13 cellular contexts compared by ENCODE assay signal in the genomic region with DNA sequence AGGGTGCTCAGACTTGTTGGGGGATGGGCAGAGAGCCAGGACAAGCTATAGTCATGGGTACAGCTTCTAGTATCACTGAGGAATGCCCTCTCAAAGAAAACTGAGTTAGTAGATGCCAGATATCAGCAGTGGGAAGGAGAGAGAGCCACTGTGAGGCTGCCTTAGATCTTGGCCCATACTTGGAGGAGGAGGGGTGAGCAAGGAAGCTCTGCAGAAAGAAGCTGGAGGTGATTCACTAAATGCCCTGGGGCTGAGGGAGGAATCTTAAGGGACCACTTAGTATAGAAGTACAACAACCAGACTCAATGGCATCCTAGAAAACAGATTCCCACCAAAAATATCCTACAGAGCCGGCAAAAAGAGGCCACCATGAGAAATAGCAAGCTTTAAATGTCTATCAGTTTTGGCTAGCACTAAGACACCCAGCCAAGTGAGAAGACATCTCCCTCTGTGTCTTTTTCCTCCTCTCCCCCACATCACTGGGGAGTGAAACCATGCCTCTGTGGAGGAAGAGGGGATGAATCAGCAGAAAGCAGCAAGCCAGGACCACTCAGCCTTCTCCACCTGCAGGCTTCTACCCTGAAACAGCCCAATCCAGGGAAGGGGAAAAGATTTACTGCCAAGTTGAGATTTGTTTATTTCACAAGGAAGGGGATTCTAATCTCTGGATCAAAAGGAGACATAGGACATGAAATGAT.
A peak's percentile ranks its signal among the peaks of the same experiment; 100 is the strongest.
DNase-seq lines count a peak whose midpoint lies in the region; ATAC-seq and TF ChIP-seq lines count a peak whose summit lies in the region.
"Had no signal": no experiment of that assay in that cellular context is flagged by ENCODE, and none has a peak within 500 bp of the region (broad histone marks: within the 10 kb centered on the region; RNA-seq: fewer than 3 reads in every experiment).

No MANE protein-coding gene starts in this region.

- H3K9me3 Mint-ChIP-seq in activated T-cell treated with anti-CD3 and anti-CD28 coated beads, Interleukin-2, amount 50 U/mL, for 72 hours, result peaks cover 5 to 13% of the 10 kb centered on the region in 2 donors
- H3K9me3 Mint-ChIP-seq in activated naive CD8-positive, alpha-beta T cell treated with anti-CD3 and anti-CD28 coated beads, Interleukin-2, amount 50 U/mL, for 24 hours, result peaks cover 13% of the 10 kb centered on the region

- H3K36me3 Mint-ChIP-seq in activated T-cell treated with anti-CD3 and anti-CD28 coated beads, Interleukin-2, amount 50 U/mL, for 72 hours (ENCODE audit: insufficient read depth in 2 of 2), result peaks cover 5 to 12% of the 10 kb centered on the region in 2 donors
- peaks cover 7% of the 10 kb centered on the region for H3K36me3 Mint-ChIP-seq in activated naive CD8-positive, alpha-beta T cell treated with anti-CD3 and anti-CD28 coated beads, Interleukin-2, amount 50 U/mL, for 24 hours (ENCODE audit: low read depth)

- TF ChIP-seq POLR2A in NB4 (IDR thresholded peaks at IDR 0.05; ENCODE audit: extremely low read depth, insufficient read length) (no peak), Peyer's patch (IDR thresholded peaks at IDR 0.05) (no peak)

- H3K4me3 Mint-ChIP-seq in activated T-cell treated with anti-CD3 and anti-CD28 coated beads, Interleukin-2, amount 50 U/mL, for 72 hours, result peak overlapping the region; percentile 40 to 60
- no peak overlapping the region for H3K4me3 Mint-ChIP-seq in activated naive CD8-positive, alpha-beta T cell treated with anti-CD3 and anti-CD28 coated beads, Interleukin-2, amount 50 U/mL, for 24 hours

- H3K4me1 Mint-ChIP-seq in activated T-cell treated with anti-CD3 and anti-CD28 coated beads, Interleukin-2, amount 50 U/mL, for 72 hours (ENCODE audit: low read depth), result peaks cover 81% of the 10 kb centered on the region
- H3K4me1 Mint-ChIP-seq in activated naive CD8-positive, alpha-beta T cell treated with anti-CD3 and anti-CD28 coated beads, Interleukin-2, amount 50 U/mL, for 24 hours, result peaks cover 67% of the 10 kb centered on the region

- H3K9me3 ChIP-seq in Peyer's patch, result no peaks in the 10 kb centered on the region
- H3K9me3 ChIP-seq: gastrocnemius medialis had no signal

- no peaks in the 10 kb centered on the region for H3K4me1 ChIP-seq in Peyer's patch
- H3K4me1 ChIP-seq: gastrocnemius medialis had no signal

- no peak for ATAC-seq in activated T-cell treated with anti-CD3 and anti-CD28 coated beads, Interleukin-2, amount 50 U/mL, for 72 hours (replicated peaks in 1 of 2)
- no peak for ATAC-seq in activated naive CD8-positive, alpha-beta T cell treated with anti-CD3 and anti-CD28 coated beads, Interleukin-2, amount 50 U/mL, for 24 hours
- ATAC-seq in omental fat pad (ENCODE audit: low FRiP score), result peak; percentile 49
- ATAC-seq: gastrocnemius medialis had no signal

- no peak overlapping the region for H3K27ac ChIP-seq in Peyer's patch
- H3K27ac ChIP-seq: gastrocnemius medialis, HL-60 had no signal

- no peaks in the 10 kb centered on the region for H3K27me3 ChIP-seq in Peyer's patch
- H3K27me3 ChIP-seq: gastrocnemius medialis had no signal

- no peaks in the 10 kb centered on the region for H3K36me3 ChIP-seq in Peyer's patch
- H3K36me3 ChIP-seq: gastrocnemius medialis had no signal

- no peak for TF ChIP-seq CTCF in NB4 (IDR thresholded peaks at IDR 0.05; ENCODE audit: low read depth, low read length)
- TF ChIP-seq CTCF in omental fat pad (IDR thresholded peaks at IDR 0.05), result no peak
- no peak for TF ChIP-seq CTCF in Peyer's patch (IDR thresholded peaks at IDR 0.05)

- DNase-seq in activated T-cell treated with anti-CD3 and anti-CD28 coated beads, Interleukin-2, amount 50 U/mL, for 72 hours, result no peak
- no peak for DNase-seq in activated T-cell treated with anti-CD3 and anti-CD28 coated beads, Interleukin-2, amount 50 U/mL, for 1 hour
- DNase-seq in NB4 (ENCODE audit: low read depth) (peak; percentile 72), omental fat pad (ENCODE audit: low spot score) (no peak), KG1 (lab: John Stamatoyannopoulos, UW) (no peak), DMS79 (lab: John Stamatoyannopoulos, UW) (no peak), Peyer's patch (no peak)
- no peak for DNase-seq in activated naive CD8-positive, alpha-beta T cell treated with anti-CD3 and anti-CD28 coated beads, Interleukin-2, amount 50 U/mL, for 24 hours
- DNase-seq: DMS 273 treated with DMSO at 0.1 percent for 48 hours, gastrocnemius medialis, GOT3, MV-4-11 had no signal

- peak overlapping the region; percentile 93 for H3K27ac Mint-ChIP-seq in activated T-cell treated with anti-CD3 and anti-CD28 coated beads, Interleukin-2, amount 50 U/mL, for 72 hours
- peak overlapping the region; percentile 71 for H3K27ac Mint-ChIP-seq in activated naive CD8-positive, alpha-beta T cell treated with anti-CD3 and anti-CD28 coated beads, Interleukin-2, amount 50 U/mL, for 24 hours

- H3K27me3 Mint-ChIP-seq in activated T-cell treated with anti-CD3 and anti-CD28 coated beads, Interleukin-2, amount 50 U/mL, for 72 hours (ENCODE audit: low read depth), result peaks cover 5% of the 10 kb centered on the region
- H3K27me3 Mint-ChIP-seq in activated naive CD8-positive, alpha-beta T cell treated with anti-CD3 and anti-CD28 coated beads, Interleukin-2, amount 50 U/mL, for 24 hours, result no peaks in the 10 kb centered on the region

- H3K4me3 ChIP-seq in NB4 (ENCODE audit: low read depth, low read length) (no peak overlapping the region), Peyer's patch (no peak overlapping the region)
- H3K4me3 ChIP-seq: gastrocnemius medialis had no signal
